In genomic region chr2:10482460-10482859, GRCh38 we compare ENCODE assay signal across 19 cellular contexts.
"Had no signal": no experiment of that assay in that cellular context is flagged by ENCODE, and none has a peak within 500 bp of the region (broad histone marks: within the 10 kb centered on the region; RNA-seq: fewer than 3 reads in every experiment).

No MANE protein-coding gene starts in this region.

- H3K9me3 Mint-ChIP-seq: activated CD4-positive, alpha-beta T cell treated with anti-CD3 and anti-CD28 coated beads, Interleukin-2, amount 10 ng/mL, durations not matched to agents 7 days and 5 days; activated naive CD4-positive, alpha-beta T cell treated with anti-CD3 and anti-CD28 coated beads, Interleukin-2, amount 50 U/mL, for 72 hours; activated T-helper 1 cell treated with anti-CD3 and anti-CD28 coated beads, Interleukin-12 subunit alpha, Interleukin-12 subunit beta, Interleukin-2, Interleukin-4 antibody, amounts not matched to agents 30 ng/mL and 10 ng/mL and 1 ng/mL, durations not matched to agents 14 hours and 24 hours and 36 hours; memory B cell; stimulated activated memory B cell treated with anti-CD40 and anti-IgM and Interleukin-4, amounts not matched to agents 10 μg/mL and 1 μg/mL and 100 μg/mL, for 72 hours had no signal

- H3K36me3 Mint-ChIP-seq: activated naive CD4-positive, alpha-beta T cell treated with anti-CD3 and anti-CD28 coated beads, Interleukin-2, amount 50 U/mL, for 72 hours; brain; memory B cell; stimulated activated memory B cell treated with anti-CD40 and anti-IgM and Interleukin-4, amounts not matched to agents 10 μg/mL and 1 μg/mL and 100 μg/mL, for 72 hours had no signal

- ATAC-seq: activated CD4-positive, CD25-positive, alpha-beta regulatory T cell treated with anti-CD3 and anti-CD28 coated beads, Interleukin-2, amount 50 U/mL, for 24 hours; activated CD8-positive, alpha-beta T cell treated with anti-CD3 and anti-CD28 coated beads, Interleukin-2, amount 10 ng/mL, durations not matched to agents 7 days and 5 days; activated naive CD4-positive, alpha-beta T cell treated with anti-CD3 and anti-CD28 coated beads, Interleukin-2, amount 50 U/mL, for 72 hours; foreskin keratinocyte; mucosa of descending colon; stimulated activated memory B cell treated with anti-CD40 and anti-IgM and Interleukin-4, amounts not matched to agents 10 μg/mL and 1 μg/mL and 100 μg/mL, for 72 hours had no signal

- H3K9me3 ChIP-seq: mucosa of descending colon, right atrium auricular region, transverse colon, uterus had no signal

- H3K4me1 ChIP-seq: foreskin keratinocyte, right atrium auricular region, uterus had no signal

- H3K4me3 ChIP-seq: mucosa of descending colon, right atrium auricular region, transverse colon, uterus had no signal

- H3K36me3 ChIP-seq: right atrium auricular region, transverse colon, uterus had no signal

- H3K27me3 ChIP-seq: right atrium auricular region had no signal

- H3K4me1 Mint-ChIP-seq: activated CD4-positive, alpha-beta T cell treated with anti-CD3 and anti-CD28 coated beads, Interleukin-2, amount 10 ng/mL, durations not matched to agents 7 days and 5 days had no signal

- H3K27ac Mint-ChIP-seq: activated CD4-positive, alpha-beta T cell treated with anti-CD3 and anti-CD28 coated beads, Interleukin-2, amount 10 ng/mL, durations not matched to agents 7 days and 5 days; activated CD8-positive, alpha-beta T cell treated with anti-CD3 and anti-CD28 coated beads, Interleukin-2, amount 10 ng/mL, durations not matched to agents 7 days and 5 days; activated naive CD4-positive, alpha-beta T cell treated with anti-CD3 and anti-CD28 coated beads, Interleukin-2, amount 50 U/mL, for 72 hours; activated T-helper 1 cell treated with anti-CD3 and anti-CD28 coated beads, Interleukin-12 subunit alpha, Interleukin-12 subunit beta, Interleukin-2, Interleukin-4 antibody, amounts not matched to agents 30 ng/mL and 10 ng/mL and 1 ng/mL, durations not matched to agents 14 hours and 24 hours and 36 hours; memory B cell; stimulated activated memory B cell treated with anti-CD40 and anti-IgM and Interleukin-4, amounts not matched to agents 10 μg/mL and 1 μg/mL and 100 μg/mL, for 72 hours had no signal

- DNase-seq: activated CD4-positive, alpha-beta T cell treated with anti-CD3 and anti-CD28 coated beads, Interleukin-2, amount 10 ng/mL, durations not matched to agents 7 days and 5 days; activated CD8-positive, alpha-beta T cell treated with anti-CD3 and anti-CD28 coated beads, Interleukin-2, amount 10 ng/mL, durations not matched to agents 7 days and 5 days; caudate nucleus; dermis blood vessel endothelial cell; effector CD8-positive, alpha-beta T cell; foreskin keratinocyte; hypothalamus; mucosa of descending colon; stimulated activated CD4-positive, alpha-beta T cell treated with anti-CD3 and anti-CD28 coated beads, Interleukin-2, amount 100 ng/mL, for 24 hours; transverse colon; uterus had no signal

- H3K27ac ChIP-seq: foreskin keratinocyte, right atrium auricular region, transverse colon, uterus, VCaP had no signal

- H3K4me3 Mint-ChIP-seq: activated CD4-positive, alpha-beta T cell treated with anti-CD3 and anti-CD28 coated beads, Interleukin-2, amount 10 ng/mL, durations not matched to agents 7 days and 5 days; activated CD8-positive, alpha-beta T cell treated with anti-CD3 and anti-CD28 coated beads, Interleukin-2, amount 10 ng/mL, durations not matched to agents 7 days and 5 days; activated T-helper 1 cell treated with anti-CD3 and anti-CD28 coated beads, Interleukin-12 subunit alpha, Interleukin-12 subunit beta, Interleukin-2, Interleukin-4 antibody, amounts not matched to agents 30 ng/mL and 10 ng/mL and 1 ng/mL, durations not matched to agents 14 hours and 24 hours and 36 hours; brain; memory B cell; stimulated activated memory B cell treated with anti-CD40 and anti-IgM and Interleukin-4, amounts not matched to agents 10 μg/mL and 1 μg/mL and 100 μg/mL, for 72 hours had no signal
